In the genomic region with DNA sequence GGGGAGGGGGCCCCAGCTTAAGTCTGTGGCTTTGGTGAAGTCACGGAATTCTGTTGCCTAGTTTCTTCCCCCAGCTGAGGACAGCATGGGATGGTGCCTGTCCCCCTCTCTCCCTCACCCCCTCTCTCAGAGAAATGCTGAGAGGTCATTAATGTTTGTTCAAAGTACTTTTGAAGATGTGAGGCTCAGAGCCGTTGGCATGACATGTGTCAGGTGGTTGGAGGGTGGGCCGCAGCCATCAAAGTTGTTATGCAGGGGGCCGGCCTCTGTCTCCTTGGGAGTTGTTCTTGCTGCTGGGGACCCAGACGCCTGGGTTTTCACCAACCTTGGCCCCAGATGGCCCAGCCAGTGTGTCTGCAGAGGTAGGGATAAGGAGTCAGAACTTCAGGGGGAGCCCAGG, we compare ENCODE assay signal across 1 cellular context.
A peak's percentile ranks its signal among the peaks of the same experiment; 100 is the strongest.
TF ChIP-seq lines count a peak whose summit lies in the region.

No MANE protein-coding gene starts in this region.

TF ChIP-seq in HepG2, 621 proteins besides CTCF, POLR2A, EP300 and RAD21 (continues in another document):
- TF ChIP-seq ZBTB4 (CRISPR knock-in tag; IDR thresholded peaks at IDR 0.05; ENCODE audit: borderline replicate concordance) (no peak), KDM5B (CRISPR knock-in tag; IDR thresholded peaks at IDR 0.05; ENCODE audit: borderline replicate concordance) (no peak), PAXIP1 (CRISPR knock-in tag; conservative IDR thresholded peaks at IDR 0.05) (0 out of 2 replicates have a peak, but pooled peaks have one; percentile 14), ERF (CRISPR knock-in tag; IDR thresholded peaks at IDR 0.05) (0 out of 2 replicates have a peak, but pooled peaks have one; percentile 14), HDAC2 (CRISPR knock-in tag; IDR thresholded peaks at IDR 0.05) (peak; percentile 26; the same call in 1 of the 2 replicates), ZNF292 (CRISPR knock-in tag; IDR thresholded peaks at IDR 0.05; ENCODE audit: borderline replicate concordance, low read depth) (no peak), SIN3A (IDR thresholded peaks at IDR 0.05; ENCODE audit: borderline replicate concordance, low read depth, low read length) (0 out of 2 replicates have a peak, but pooled peaks have one; percentile 56), TAF1 (CRISPR knock-in tag; IDR thresholded peaks at IDR 0.05) (0 out of 2 replicates have a peak, but pooled peaks have one; percentile 10), ISL2 (CRISPR knock-in tag; IDR thresholded peaks at IDR 0.05) (0 out of 2 replicates have a peak, but pooled peaks have one; percentile 36), TCF7 (IDR thresholded peaks at IDR 0.05; ENCODE audit: low read depth) (peak; percentile 77; the same call in 1 of the 2 replicates), RXRB (CRISPR knock-in tag; IDR thresholded peaks at IDR 0.05; ENCODE audit: borderline replicate concordance) (peak; percentile 52; the same call in 1 of the 2 replicates), FOXA3 (CRISPR knock-in tag; IDR thresholded peaks at IDR 0.05) (0 out of 2 replicates have a peak, but pooled peaks have one; percentile 16), SOX13 (IDR thresholded peaks at IDR 0.05) (no peak), SOX13 (CRISPR knock-in tag; conservative IDR thresholded peaks at IDR 0.05 in 1 of 2, IDR thresholded peaks at IDR 0.05 in 1 of 2) (peak in 1 of 2 experiments; percentile 56; a peak in 1 of 4 replicates), HMG20B (CRISPR knock-in tag; conservative IDR thresholded peaks at IDR 0.05) (no peak), ZFP36L2 (CRISPR knock-in tag; IDR thresholded peaks at IDR 0.05) (no peak), ZNF768 (CRISPR knock-in tag; IDR thresholded peaks at IDR 0.05) (no peak), ZNF101 (CRISPR knock-in tag; IDR thresholded peaks at IDR 0.05; ENCODE audit: borderline replicate concordance, low read depth) (0 out of 2 replicates have a peak, but pooled peaks have one; percentile 59), ZNF264 (CRISPR knock-in tag; IDR thresholded peaks at IDR 0.05) (no peak), TARDBP (CRISPR knock-in tag; IDR thresholded peaks at IDR 0.05) (0 out of 2 replicates have a peak, but pooled peaks have one; percentile 37), NFIC (IDR thresholded peaks at IDR 0.05; ENCODE audit: low read length) (peak; percentile 31; the same call in 1 of the 2 replicates), MED1 (CRISPR knock-in tag; IDR thresholded peaks at IDR 0.05) (peak; percentile 68), MYC (CRISPR knock-in tag; IDR thresholded peaks at IDR 0.05; ENCODE audit: borderline replicate concordance) (0 out of 2 replicates have a peak, but pooled peaks have one; percentile 23), ZNF878 (CRISPR knock-in tag; IDR thresholded peaks at IDR 0.05) (peak; percentile 32; the same call in 1 of the 2 replicates), REPIN1 (CRISPR knock-in tag; IDR thresholded peaks at IDR 0.05; ENCODE audit: borderline replicate concordance, low read depth) (peak; percentile 39; the same call in 1 of the 2 replicates), TGIF2 (CRISPR knock-in tag; IDR thresholded peaks at IDR 0.05) (peak; percentile 85; the same call in 1 of the 2 replicates), SP5 (CRISPR knock-in tag; IDR thresholded peaks at IDR 0.05; ENCODE audit: borderline replicate concordance, low read depth) (0 out of 2 replicates have a peak, but pooled peaks have one; percentile 44), ZNF83 (CRISPR knock-in tag; IDR thresholded peaks at IDR 0.05; ENCODE audit: borderline replicate concordance) (no peak), TFE3 (CRISPR knock-in tag; IDR thresholded peaks at IDR 0.05) (peak; percentile 64), ZNF790 (CRISPR knock-in tag; IDR thresholded peaks at IDR 0.05; ENCODE audit: borderline replicate concordance) (no peak), MAFF (IDR thresholded peaks at IDR 0.05; ENCODE audit: low read depth, low read length) (0 out of 2 replicates have a peak, but pooled peaks have one; percentile 16), MAFK (conservative IDR thresholded peaks at IDR 0.05 in 1 of 2, IDR thresholded peaks at IDR 0.05 in 1 of 2; ENCODE audit: low read length in 2 of 2) (peak; percentile 21 to 64; a peak in 3 of 4 replicates), ZSCAN31 (CRISPR knock-in tag; IDR thresholded peaks at IDR 0.05; ENCODE audit: low read depth) (no peak), NCOA2 (CRISPR knock-in tag; IDR thresholded peaks at IDR 0.05) (peak; percentile 54; the same call in 1 of the 2 replicates), RBM22 (optimal IDR thresholded peaks at IDR 0.05; ENCODE audit: low read length) (peak; percentile 87), TEAD3 (CRISPR knock-in tag; optimal IDR thresholded peaks at IDR 0.05; ENCODE audit: borderline replicate concordance) (peak; percentile 42), HDAC1 (CRISPR knock-in tag; IDR thresholded peaks at IDR 0.05) (peak; percentile 46; the same call in 1 of the 2 replicates), POLR2G (IDR thresholded peaks at IDR 0.05; ENCODE audit: low read depth, low read length) (0 out of 2 replicates have a peak, but pooled peaks have one; percentile 34), ZNF572 (CRISPR knock-in tag; IDR thresholded peaks at IDR 0.05) (no peak), SIN3B (IDR thresholded peaks at IDR 0.05; ENCODE audit: low read length) (no peak), SATB2 (CRISPR knock-in tag; IDR thresholded peaks at IDR 0.05) (no peak), HOXA3 (CRISPR knock-in tag; IDR thresholded peaks at IDR 0.05) (no peak), RARA (CRISPR knock-in tag; IDR thresholded peaks at IDR 0.05) (peak; percentile 55; the same call in 1 of the 2 replicates), FOSL2 (CRISPR knock-in tag; IDR thresholded peaks at IDR 0.05) (peak; percentile 29; the same call in 1 of the 2 replicates), HNF4A (CRISPR knock-in tag; IDR thresholded peaks at IDR 0.05) (0 out of 2 replicates have a peak, but pooled peaks have one; percentile 13), GATAD2A (CRISPR knock-in tag; IDR thresholded peaks at IDR 0.05) (0 out of 2 replicates have a peak, but pooled peaks have one; percentile 29), SAP130 (CRISPR knock-in tag; IDR thresholded peaks at IDR 0.05; ENCODE audit: low read depth) (peak; percentile 76), ZFX (CRISPR knock-in tag; IDR thresholded peaks at IDR 0.05; ENCODE audit: low read depth) (0 out of 2 replicates have a peak, but pooled peaks have one; percentile 16), ZBTB7B (CRISPR knock-in tag; IDR thresholded peaks at IDR 0.05) (peak; percentile 63; the same call in 1 of the 2 replicates), AGO2 (optimal IDR thresholded peaks at IDR 0.05; ENCODE audit: low read depth, low read length) (peak; percentile 66), SIX1 (CRISPR knock-in tag; IDR thresholded peaks at IDR 0.05; ENCODE audit: borderline replicate concordance) (no peak), ZNF331 (CRISPR knock-in tag; IDR thresholded peaks at IDR 0.05) (peak; percentile 48; the same call in 1 of the 2 replicates)
- TF ChIP-seq, protein P1, sequence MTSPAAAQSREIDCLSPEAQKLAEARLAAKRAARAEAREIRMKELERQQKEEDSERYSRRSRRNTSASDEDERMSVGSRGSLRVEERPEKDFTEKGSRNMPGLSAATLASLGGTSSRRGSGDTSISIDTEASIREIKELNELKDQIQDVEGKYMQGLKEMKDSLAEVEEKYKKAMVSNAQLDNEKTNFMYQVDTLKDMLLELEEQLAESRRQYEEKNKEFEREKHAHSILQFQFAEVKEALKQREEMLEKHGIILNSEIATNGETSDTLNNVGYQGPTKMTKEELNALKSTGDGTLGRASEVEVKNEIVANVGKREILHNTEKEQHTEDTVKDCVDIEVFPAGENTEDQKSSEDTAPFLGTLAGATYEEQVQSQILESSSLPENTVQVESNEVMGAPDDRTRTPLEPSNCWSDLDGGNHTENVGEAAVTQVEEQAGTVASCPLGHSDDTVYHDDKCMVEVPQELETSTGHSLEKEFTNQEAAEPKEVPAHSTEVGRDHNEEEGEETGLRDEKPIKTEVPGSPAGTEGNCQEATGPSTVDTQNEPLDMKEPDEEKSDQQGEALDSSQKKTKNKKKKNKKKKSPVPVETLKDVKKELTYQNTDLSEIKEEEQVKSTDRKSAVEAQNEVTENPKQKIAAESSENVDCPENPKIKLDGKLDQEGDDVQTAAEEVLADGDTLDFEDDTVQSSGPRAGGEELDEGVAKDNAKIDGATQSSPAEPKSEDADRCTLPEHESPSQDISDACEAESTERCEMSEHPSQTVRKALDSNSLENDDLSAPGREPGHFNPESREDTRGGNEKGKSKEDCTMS (CRISPR knock-in tag; conservative IDR thresholded peaks at IDR 0.05), result no peak
- TF ChIP-seq, protein P2, sequence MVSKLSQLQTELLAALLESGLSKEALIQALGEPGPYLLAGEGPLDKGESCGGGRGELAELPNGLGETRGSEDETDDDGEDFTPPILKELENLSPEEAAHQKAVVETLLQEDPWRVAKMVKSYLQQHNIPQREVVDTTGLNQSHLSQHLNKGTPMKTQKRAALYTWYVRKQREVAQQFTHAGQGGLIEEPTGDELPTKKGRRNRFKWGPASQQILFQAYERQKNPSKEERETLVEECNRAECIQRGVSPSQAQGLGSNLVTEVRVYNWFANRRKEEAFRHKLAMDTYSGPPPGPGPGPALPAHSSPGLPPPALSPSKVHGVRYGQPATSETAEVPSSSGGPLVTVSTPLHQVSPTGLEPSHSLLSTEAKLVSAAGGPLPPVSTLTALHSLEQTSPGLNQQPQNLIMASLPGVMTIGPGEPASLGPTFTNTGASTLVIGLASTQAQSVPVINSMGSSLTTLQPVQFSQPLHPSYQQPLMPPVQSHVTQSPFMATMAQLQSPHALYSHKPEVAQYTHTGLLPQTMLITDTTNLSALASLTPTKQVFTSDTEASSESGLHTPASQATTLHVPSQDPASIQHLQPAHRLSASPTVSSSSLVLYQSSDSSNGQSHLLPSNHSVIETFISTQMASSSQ (IDR thresholded peaks at IDR 0.05; ENCODE audit: low read depth), result no peak
- TF ChIP-seq, protein P2 (CRISPR knock-in tag; IDR thresholded peaks at IDR 0.05; ENCODE audit: borderline replicate concordance), result no peak; the same call in 1 of the 2 replicates
